Comparison of ENCODE assay signal across 1 cellular context in the genomic region with DNA sequence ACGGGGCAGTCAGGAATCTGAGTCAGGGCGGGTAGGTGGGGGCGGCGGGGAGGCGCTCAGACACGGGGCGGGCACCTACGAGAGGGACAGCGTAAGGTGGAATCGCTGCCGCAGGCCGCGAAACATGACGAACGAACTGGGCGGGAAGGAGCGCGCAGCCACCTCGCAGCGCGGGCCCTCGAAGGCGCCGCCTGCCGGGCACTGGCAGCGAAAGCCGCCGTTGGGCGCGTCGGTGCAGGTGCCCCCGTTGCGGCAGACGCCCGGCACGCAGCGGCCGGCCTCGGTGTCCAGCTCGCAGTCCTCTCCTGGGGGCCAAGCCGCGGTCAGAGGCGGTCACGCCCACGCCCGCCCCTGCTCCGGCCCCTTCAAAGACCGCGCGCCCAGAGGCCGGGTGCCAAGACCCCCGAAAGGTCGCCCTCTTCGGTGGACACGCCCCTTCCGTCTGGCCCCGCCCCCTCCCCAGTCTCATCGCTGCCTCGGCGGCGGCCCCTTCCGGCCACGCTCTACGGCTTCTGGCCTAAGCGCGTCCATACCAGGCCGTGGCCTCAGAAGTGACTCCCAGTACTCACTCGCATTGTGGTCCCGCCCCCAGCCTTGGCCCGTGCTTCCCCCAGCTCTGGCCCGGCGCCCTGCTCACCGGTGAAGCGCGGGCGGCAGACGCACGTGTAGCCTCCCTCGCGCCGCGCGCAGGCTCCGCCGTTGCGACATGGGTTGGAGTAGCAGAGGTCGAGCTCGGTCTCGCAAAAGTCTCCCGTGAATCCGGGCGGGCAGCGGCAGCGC.
TF ChIP-seq lines count a peak whose summit lies in the region.

No MANE protein-coding gene starts in this region.

TF ChIP-seq in HepG2, 621 proteins besides CTCF, POLR2A, EP300 and RAD21 (continued from another document):
- TF ChIP-seq, protein P1, sequence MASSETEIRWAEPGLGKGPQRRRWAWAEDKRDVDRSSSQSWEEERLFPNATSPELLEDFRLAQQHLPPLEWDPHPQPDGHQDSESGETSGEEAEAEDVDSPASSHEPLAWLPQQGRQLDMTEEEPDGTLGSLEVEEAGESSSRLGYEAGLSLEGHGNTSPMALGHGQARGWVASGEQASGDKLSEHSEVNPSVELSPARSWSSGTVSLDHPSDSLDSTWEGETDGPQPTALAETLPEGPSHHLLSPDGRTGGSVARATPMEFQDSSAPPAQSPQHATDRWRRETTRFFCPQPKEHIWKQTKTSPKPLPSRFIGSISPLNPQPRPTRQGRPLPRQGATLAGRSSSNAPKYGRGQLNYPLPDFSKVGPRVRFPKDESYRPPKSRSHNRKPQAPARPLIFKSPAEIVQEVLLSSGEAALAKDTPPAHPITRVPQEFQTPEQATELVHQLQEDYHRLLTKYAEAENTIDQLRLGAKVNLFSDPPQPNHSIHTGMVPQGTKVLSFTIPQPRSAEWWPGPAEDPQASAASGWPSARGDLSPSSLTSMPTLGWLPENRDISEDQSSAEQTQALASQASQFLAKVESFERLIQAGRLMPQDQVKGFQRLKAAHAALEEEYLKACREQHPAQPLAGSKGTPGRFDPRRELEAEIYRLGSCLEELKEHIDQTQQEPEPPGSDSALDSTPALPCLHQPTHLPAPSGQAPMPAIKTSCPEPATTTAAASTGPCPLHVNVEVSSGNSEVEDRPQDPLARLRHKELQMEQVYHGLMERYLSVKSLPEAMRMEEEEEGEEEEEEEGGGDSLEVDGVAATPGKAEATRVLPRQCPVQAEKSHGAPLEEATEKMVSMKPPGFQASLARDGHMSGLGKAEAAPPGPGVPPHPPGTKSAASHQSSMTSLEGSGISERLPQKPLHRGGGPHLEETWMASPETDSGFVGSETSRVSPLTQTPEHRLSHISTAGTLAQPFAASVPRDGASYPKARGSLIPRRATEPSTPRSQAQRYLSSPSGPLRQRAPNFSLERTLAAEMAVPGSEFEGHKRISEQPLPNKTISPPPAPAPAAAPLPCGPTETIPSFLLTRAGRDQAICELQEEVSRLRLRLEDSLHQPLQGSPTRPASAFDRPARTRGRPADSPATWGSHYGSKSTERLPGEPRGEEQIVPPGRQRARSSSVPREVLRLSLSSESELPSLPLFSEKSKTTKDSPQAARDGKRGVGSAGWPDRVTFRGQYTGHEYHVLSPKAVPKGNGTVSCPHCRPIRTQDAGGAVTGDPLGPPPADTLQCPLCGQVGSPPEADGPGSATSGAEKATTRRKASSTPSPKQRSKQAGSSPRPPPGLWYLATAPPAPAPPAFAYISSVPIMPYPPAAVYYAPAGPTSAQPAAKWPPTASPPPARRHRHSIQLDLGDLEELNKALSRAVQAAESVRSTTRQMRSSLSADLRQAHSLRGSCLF (CRISPR knock-in tag; IDR thresholded peaks at IDR 0.05; ENCODE audit: borderline replicate concordance) = no peak
- TF ChIP-seq SSRP1 (CRISPR knock-in tag; IDR thresholded peaks at IDR 0.05) (no peak), KDM2A (CRISPR knock-in tag; IDR thresholded peaks at IDR 0.05; ENCODE audit: borderline replicate concordance, low read depth) (peak; percentile 68; the same call in 1 of the 2 replicates), ETV5 (CRISPR knock-in tag; IDR thresholded peaks at IDR 0.05; ENCODE audit: borderline replicate concordance) (peak; percentile 69; the same call in 1 of the 2 replicates), HNRNPK (IDR thresholded peaks at IDR 0.05; ENCODE audit: low read depth, low read length, poor library complexity, severe bottlenecking) (no peak)
